ENCODE assay signal across 1 cellular context in the genomic region with DNA sequence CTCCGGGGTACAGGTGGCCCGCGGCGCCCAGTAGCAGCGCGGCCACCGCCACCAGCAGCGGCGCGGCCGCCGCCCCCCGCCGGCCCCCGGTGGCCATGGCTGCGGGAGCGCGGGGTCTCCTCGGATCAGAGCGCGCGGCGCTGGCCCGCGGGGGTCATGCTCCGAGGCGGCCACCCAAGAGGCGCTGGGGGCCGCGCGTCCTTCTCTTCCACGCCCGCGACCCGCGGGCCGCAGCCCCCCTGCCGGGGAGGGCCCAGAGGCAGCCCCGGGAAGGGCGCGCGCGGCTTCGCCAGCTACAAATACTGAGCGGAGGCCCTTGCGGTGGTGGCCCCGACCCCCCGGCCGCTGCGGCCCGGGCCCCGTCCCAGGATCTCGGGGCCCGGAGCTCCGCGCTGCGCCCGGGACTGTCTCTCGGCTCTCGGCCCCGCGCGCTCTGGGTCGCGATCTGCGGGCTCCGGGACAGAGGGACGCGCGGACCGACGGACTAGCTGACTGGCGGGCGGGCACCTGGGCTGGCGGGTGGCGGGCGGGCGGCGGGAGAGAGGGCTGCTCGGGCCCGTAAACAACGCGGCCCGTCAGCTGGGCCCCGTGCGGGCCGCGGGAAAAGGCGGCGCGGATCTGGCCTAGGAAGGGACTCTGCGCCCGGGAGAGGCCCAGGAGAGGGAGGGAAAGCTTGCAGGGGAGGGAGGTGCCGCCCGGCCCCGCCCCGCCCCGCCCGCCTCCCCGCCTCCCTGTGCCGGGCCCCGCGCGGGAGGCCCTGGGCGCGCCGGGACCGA.
TF ChIP-seq lines count a peak whose summit lies in the region.

A gene (minus strand): TSS at position 620 of the 776 bp plus-strand sequence. CDS start 523 bp downstream, at position 97.

TF ChIP-seq in IMR-90, 13 proteins besides CTCF, POLR2A, EP300 and RAD21:
- TF ChIP-seq RFX5 (IDR thresholded peaks at IDR 0.05; ENCODE audit: low read depth, low read length) (no peak), NFE2L2 (IDR thresholded peaks at IDR 0.05; ENCODE audit: low read depth, low read length) (no peak; the same call in 1 of the 2 replicates), CHD1 (IDR thresholded peaks at IDR 0.05; ENCODE audit: low read depth, low read length) (no peak), MXI1 (IDR thresholded peaks at IDR 0.05; ENCODE audit: borderline replicate concordance, low read depth, low read length) (no peak), CEBPB (IDR thresholded peaks at IDR 0.05; ENCODE audit: low read depth, low read length) (no peak), MAFK (IDR thresholded peaks at IDR 0.05; ENCODE audit: low read depth, low read length) (no peak), SMC3 (IDR thresholded peaks at IDR 0.05; ENCODE audit: low read depth, low read length) (no peak), RCOR1 (IDR thresholded peaks at IDR 0.05; ENCODE audit: insufficient replicate concordance, low read length) (no peak), MAZ (IDR thresholded peaks at IDR 0.05; ENCODE audit: borderline replicate concordance, low read depth, low read length) (peak; percentile 94), FOS (IDR thresholded peaks at IDR 0.05; ENCODE audit: low read depth, low read length) (no peak), BHLHE40 (IDR thresholded peaks at IDR 0.05; ENCODE audit: low read depth, low read length) (no peak)
- TF ChIP-seq, protein P1, sequence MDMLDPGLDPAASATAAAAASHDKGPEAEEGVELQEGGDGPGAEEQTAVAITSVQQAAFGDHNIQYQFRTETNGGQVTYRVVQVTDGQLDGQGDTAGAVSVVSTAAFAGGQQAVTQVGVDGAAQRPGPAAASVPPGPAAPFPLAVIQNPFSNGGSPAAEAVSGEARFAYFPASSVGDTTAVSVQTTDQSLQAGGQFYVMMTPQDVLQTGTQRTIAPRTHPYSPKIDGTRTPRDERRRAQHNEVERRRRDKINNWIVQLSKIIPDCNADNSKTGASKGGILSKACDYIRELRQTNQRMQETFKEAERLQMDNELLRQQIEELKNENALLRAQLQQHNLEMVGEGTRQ (IDR thresholded peaks at IDR 0.05; ENCODE audit: low read depth, low read length), result peak; percentile 49; the same call in 1 of the 2 replicates
- TF ChIP-seq, protein P2, sequence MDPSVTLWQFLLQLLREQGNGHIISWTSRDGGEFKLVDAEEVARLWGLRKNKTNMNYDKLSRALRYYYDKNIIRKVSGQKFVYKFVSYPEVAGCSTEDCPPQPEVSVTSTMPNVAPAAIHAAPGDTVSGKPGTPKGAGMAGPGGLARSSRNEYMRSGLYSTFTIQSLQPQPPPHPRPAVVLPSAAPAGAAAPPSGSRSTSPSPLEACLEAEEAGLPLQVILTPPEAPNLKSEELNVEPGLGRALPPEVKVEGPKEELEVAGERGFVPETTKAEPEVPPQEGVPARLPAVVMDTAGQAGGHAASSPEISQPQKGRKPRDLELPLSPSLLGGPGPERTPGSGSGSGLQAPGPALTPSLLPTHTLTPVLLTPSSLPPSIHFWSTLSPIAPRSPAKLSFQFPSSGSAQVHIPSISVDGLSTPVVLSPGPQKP (IDR thresholded peaks at IDR 0.05; ENCODE audit: borderline replicate concordance, low read depth, low read length), result no peak
